12 cellular contexts compared by ENCODE assay signal in genomic region chr16:12178251-12178990, GRCh38.
DNase-seq lines count a peak whose midpoint lies in the region; ATAC-seq and TF ChIP-seq lines count a peak whose summit lies in the region.
"Had no signal": no experiment of that assay in that cellular context is flagged by ENCODE, and none has a peak within 500 bp of the region (broad histone marks: within the 10 kb centered on the region; RNA-seq: fewer than 3 reads in every experiment).

No MANE protein-coding gene starts in this region.

- POLR2A ChIA-PET in A673 (lab: Charles Lee; ENCODE audit: low non-redundant PET): no interaction called here
- POLR2A ChIA-PET in activated CD8-positive, alpha-beta T cell treated with anti-CD3 and anti-CD28 coated beads for 36 hours (lab: Charles Lee): no interaction called here

- H3K27ac Mint-ChIP-seq in nephron progenitor cell: peak overlapping the region; percentile 23
- H3K27ac Mint-ChIP-seq in activated CD8-positive, alpha-beta T cell treated with anti-CD3 and anti-CD28 coated beads for 36 hours: no peak overlapping the region

- intact Hi-C loops in A673 (cut with micrococcal nuclease; ENCODE audit: unreplicated experiment): no loop called here
- intact Hi-C loops in activated CD8-positive, alpha-beta T cell treated with anti-CD3 and anti-CD28 coated beads for 36 hours (cut with micrococcal nuclease): no loop called here

- peak overlapping the region; percentile 9 for H3K4me3 Mint-ChIP-seq in nephron progenitor cell
- H3K4me3 Mint-ChIP-seq in activated CD8-positive, alpha-beta T cell treated with anti-CD3 and anti-CD28 coated beads for 36 hours: no peak overlapping the region
- H3K4me3 Mint-ChIP-seq: neural crest cell had no signal

- CTCF ChIA-PET in A673 (lab: Charles Lee): no interaction called here
- CTCF ChIA-PET in activated CD8-positive, alpha-beta T cell treated with anti-CD3 and anti-CD28 coated beads for 36 hours (lab: Charles Lee): no interaction called here

- H3K4me1 Mint-ChIP-seq in nephron progenitor cell: peaks cover 25% of the 10 kb centered on the region
- no peaks in the 10 kb centered on the region for H3K4me1 Mint-ChIP-seq in activated CD8-positive, alpha-beta T cell treated with anti-CD3 and anti-CD28 coated beads for 36 hours (ENCODE audit: low read depth)
- H3K4me1 Mint-ChIP-seq: neural crest cell had no signal

- no peak for TF ChIP-seq POLR2A in gastroesophageal sphincter (IDR thresholded peaks at IDR 0.05)

- ATAC-seq in gastroesophageal sphincter (peak; percentile 91), esophagus mucosa (no peak), HG03457 (IDR thresholded peaks at IDR 0.05; ENCODE audit: unreplicated experiment) (no peak)
- ATAC-seq in activated CD8-positive, alpha-beta T cell treated with anti-CD3 and anti-CD28 coated beads for 36 hours: no peak

- peak; percentile 18 for DNase-seq in A673 (ENCODE audit: low spot score)
- peak; percentile 17 to 74 for DNase-seq in NCI-H446 (lab: John Stamatoyannopoulos, UW)
- DNase-seq in nephron progenitor cell: no peak
- no peak for DNase-seq in activated naive CD4-positive, alpha-beta T cell (lab: John Stamatoyannopoulos, UW)
- DNase-seq in activated CD8-positive, alpha-beta T cell treated with anti-CD3 and anti-CD28 coated beads for 36 hours: no peak
- DNase-seq: ACHN; effector CD4-positive, alpha-beta T cell; NCI-H2107 had no signal

- H3K36me3 ChIP-seq in A673 (ENCODE audit: insufficient read depth, low read length, poor library complexity, severe bottlenecking) (no peaks in the 10 kb centered on the region), gastroesophageal sphincter (no peaks in the 10 kb centered on the region)

- no peak for TF ChIP-seq EP300 in gastroesophageal sphincter (IDR thresholded peaks at IDR 0.05)

- no TSS peak for BruUV-seq in A673 (replicated peaks; lab: Mats Ljungman, UMichigan)

- H3K4me3 ChIP-seq in A673 (ENCODE audit: low read depth, low read length, poor library complexity, severe bottlenecking): no peak overlapping the region
- no peak overlapping the region for H3K4me3 ChIP-seq in gastroesophageal sphincter

- 63 to 76% methylated on average over 8 to 13 of the region's 13 CpGs for WGBS in gastroesophageal sphincter (ENCODE audit: low coverage in 1 of 2), 2 donors

- no peaks in the 10 kb centered on the region for H3K9me3 Mint-ChIP-seq in nephron progenitor cell
- H3K9me3 Mint-ChIP-seq in activated CD8-positive, alpha-beta T cell treated with anti-CD3 and anti-CD28 coated beads for 36 hours: no peaks in the 10 kb centered on the region
- H3K9me3 Mint-ChIP-seq: neural crest cell had no signal

- no peaks in the 10 kb centered on the region for H3K27me3 ChIP-seq in A673 (replicated peaks; ENCODE audit: insufficient read depth, low read depth, low read length, poor library complexity)
- no peaks in the 10 kb centered on the region for H3K27me3 ChIP-seq in gastroesophageal sphincter

- TF ChIP-seq CTCF in A673 (conservative IDR thresholded peaks at IDR 0.05; ENCODE audit: low read depth, low read length) (no peak), gastroesophageal sphincter (IDR thresholded peaks at IDR 0.05) (no peak), nephron progenitor cell (IDR thresholded peaks at IDR 0.05) (no peak)
- no peak for TF ChIP-seq CTCF in activated CD8-positive, alpha-beta T cell treated with anti-CD3 and anti-CD28 coated beads for 36 hours (IDR thresholded peaks at IDR 0.05)

- H3K9me3 ChIP-seq in A673 (ENCODE audit: low read depth, low read length, poor library complexity, severe bottlenecking) (no peaks in the 10 kb centered on the region), gastroesophageal sphincter (no peaks in the 10 kb centered on the region)

- H3K27ac ChIP-seq in A673 (ENCODE audit: low read depth, low read length, poor library complexity, severe bottlenecking) (no peak overlapping the region), gastroesophageal sphincter (peak overlapping the region in 3 of 4 donors; percentile 43 to 65 (median 45))

- H3K36me3 Mint-ChIP-seq in nephron progenitor cell (ENCODE audit: low read depth): no peaks in the 10 kb centered on the region
- H3K36me3 Mint-ChIP-seq in activated CD8-positive, alpha-beta T cell treated with anti-CD3 and anti-CD28 coated beads for 36 hours (ENCODE audit: low read depth): no peaks in the 10 kb centered on the region

- H3K4me1 ChIP-seq in A673 (ENCODE audit: insufficient read depth, low read length, poor library complexity, severe bottlenecking) (no peaks in the 10 kb centered on the region), gastroesophageal sphincter (peaks cover 0 to 8% (median 0%) of the 10 kb centered on the region in 3 donors)

- H3K27me3 Mint-ChIP-seq in nephron progenitor cell (ENCODE audit: low read depth, poor library complexity): peaks cover 12% of the 10 kb centered on the region
- no peaks in the 10 kb centered on the region for H3K27me3 Mint-ChIP-seq in activated CD8-positive, alpha-beta T cell treated with anti-CD3 and anti-CD28 coated beads for 36 hours

Comparison
In these comparisons a context has a peak if more than half of its experiments do, and no peak if none do; other contexts are left out.
1. DNase-seq: peak in A673 (single experiment) and NCI-H446 (2 of 2); none in nephron progenitor cell (single experiment), activated naive CD4-positive, alpha-beta T cell (0 of 4) and activated CD8-positive, alpha-beta T cell treated with anti-CD3 and anti-CD28 coated beads for 36 hours (single experiment).